ENCODE assay signal across 19 cellular contexts in genomic region chr9:107375651-107376369, GRCh38.
DNase-seq lines count a peak whose midpoint lies in the region; ATAC-seq and TF ChIP-seq lines count a peak whose summit lies in the region.
"Had no signal": no experiment of that assay in that cellular context is flagged by ENCODE, and none has a peak within 500 bp of the region (broad histone marks: within the 10 kb centered on the region; RNA-seq: fewer than 3 reads in every experiment).

No MANE protein-coding gene starts in this region.

- no peaks in the 10 kb centered on the region for H3K36me3 ChIP-seq in HEK293 (ENCODE audit: control insufficient read depth in 2 of 2, insufficient read depth in 1 of 2, low read length in 2 of 2)
- H3K36me3 ChIP-seq: BE2C had no signal

- intact Hi-C loops in left ventricle myocardium superior (cut with micrococcal nuclease), result no loop called here

- POLR2A ChIA-PET in HEK293 (lab: Yijun Ruan, JAX), result no interaction called here

- no peaks in the 10 kb centered on the region for H3K4me1 ChIP-seq in HEK293 (ENCODE audit: control insufficient read depth, insufficient read depth, low read length)
- H3K4me1 ChIP-seq: BE2C had no signal

- TF ChIP-seq CTCF in HEK293 (tag by site-specific recombination; IDR thresholded peaks at IDR 0.05), result no peak

- H3K27ac ChIP-seq in HEK293 (ENCODE audit: extremely low read depth, low read depth, low read length), result no peak overlapping the region

- CTCF ChIA-PET in HEK293 (lab: Yijun Ruan, JAX), result no interaction called here

- DNase-seq in CD1c-positive myeloid dendritic cell (ENCODE audit: extremely low spot score) (peak; percentile 86), SK-N-DZ (ENCODE audit: low spot score) (peak; percentile 32), left ventricle myocardium superior (no peak), ecto neural progenitor cell (ENCODE audit: low spot score) (no peak), left lobe of liver (ENCODE audit: low spot score) (no peak)
- no peak for DNase-seq in stimulated activated CD4-positive, alpha-beta T cell treated with anti-CD3 and anti-CD28 coated beads, Interleukin-4, amount 100 ng/mL, for 24 hours
- DNase-seq: BE2C; CD8-positive, alpha-beta T cell; GF-D8; GOT3; Karpas-422; MM.1S; NCI-H1436; NCI-H2081; NCI-H345; SHP77 had no signal

- H3K9me3 ChIP-seq in HEK293 (ENCODE audit: control insufficient read depth, insufficient read depth, low read depth, low read length), result no peaks in the 10 kb centered on the region
- H3K9me3 ChIP-seq: BE2C had no signal

- peak; percentile 56 for ATAC-seq in left ventricle myocardium superior
- ATAC-seq in GM18858 (IDR thresholded peaks at IDR 0.05; ENCODE audit: unreplicated experiment), result no peak
- no peak for ATAC-seq in left lobe of liver
- ATAC-seq: CD8-positive, alpha-beta T cell; Panc1 had no signal

- no peak overlapping the region for H3K4me3 ChIP-seq in HEK293 (ENCODE audit: low read depth, low read length)

TF ChIP-seq in HEK293, 187 proteins besides CTCF, POLR2A, EP300 and RAD21:
- TF ChIP-seq EGR2 (tag by site-specific recombination; IDR thresholded peaks at IDR 0.05; ENCODE audit: low read depth) (peak; percentile 88), ZNF558 (tag by site-specific recombination; IDR thresholded peaks at IDR 0.05) (no peak), ZFHX2 (tag by site-specific recombination; conservative IDR thresholded peaks at IDR 0.05) (peak; percentile 59)

Comparison
In these comparisons a context has a peak if more than half of its experiments do, and no peak if none do; other contexts are left out.
1. DNase-seq: peak in CD1c-positive myeloid dendritic cell (single experiment) and SK-N-DZ (single experiment); none in left ventricle myocardium superior (single experiment), ecto neural progenitor cell (single experiment), left lobe of liver (single experiment) and stimulated activated CD4-positive, alpha-beta T cell treated with anti-CD3 and anti-CD28 coated beads, Interleukin-4, amount 100 ng/mL, for 24 hours (single experiment).